In the genomic region with DNA sequence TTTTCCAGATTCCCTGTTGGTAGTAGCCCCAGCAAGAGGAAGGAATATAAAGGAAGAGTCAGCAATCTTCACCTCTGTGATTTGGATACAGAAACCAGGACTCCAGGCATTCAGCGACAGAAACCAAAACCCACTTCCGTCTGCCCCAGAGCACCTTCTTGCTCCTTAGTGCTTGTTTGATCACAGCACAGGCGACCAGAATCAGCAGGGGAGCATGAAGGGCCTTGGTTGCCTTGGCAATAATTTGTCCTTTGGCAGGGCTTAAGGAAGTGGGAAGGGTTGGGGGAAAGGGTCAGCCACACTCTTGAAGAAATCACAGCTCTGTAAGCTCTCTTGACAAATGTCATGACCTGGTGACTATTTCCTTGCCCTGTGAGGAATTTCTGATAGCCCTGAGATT, we compare ENCODE assay signal across 14 cellular contexts.
DNase-seq lines count a peak whose midpoint lies in the region; TF ChIP-seq lines count a peak whose summit lies in the region.
"Had no signal": no experiment of that assay in that cellular context is flagged by ENCODE, and none has a peak within 500 bp of the region (broad histone marks: within the 10 kb centered on the region; RNA-seq: fewer than 3 reads in every experiment).

No MANE protein-coding gene starts in this region.

- H2BK120ac ChIP-seq in neuronal stem cell (ENCODE audit: low read depth, low read length): no peak overlapping the region

- H2BK15ac ChIP-seq in neuronal stem cell (ENCODE audit: low read length): no peak overlapping the region

- no peaks in the 10 kb centered on the region for H3K79me1 ChIP-seq in neuronal stem cell (ENCODE audit: low read depth, low read length)

- H3K27ac ChIP-seq in MM.1S (ENCODE audit: low read length) (no peak overlapping the region), neuronal stem cell (replicated peaks; ENCODE audit: low read length) (no peak overlapping the region), WERI-Rb-1 (no peak overlapping the region), ascending aorta (no peak overlapping the region)
- H3K27ac ChIP-seq: SJSA1 had no signal

- H3K4me1 ChIP-seq in MM.1S (ENCODE audit: low read length): no peaks in the 10 kb centered on the region
- H3K4me1 ChIP-seq in neuronal stem cell (ENCODE audit: control insufficient read depth in 2 of 2, insufficient read depth in 1 of 2, low read depth in 1 of 2, low read length in 2 of 2): peaks cover 0 to 4% of the 10 kb centered on the region in 2 donors
- H3K4me1 ChIP-seq in ascending aorta: no peaks in the 10 kb centered on the region
- H3K4me1 ChIP-seq: SJSA1 had no signal

- H3K4me2 ChIP-seq in MM.1S (ENCODE audit: low read depth, low read length): no peak overlapping the region
- peak overlapping the region; percentile 19 for H3K4me2 ChIP-seq in neuronal stem cell (ENCODE audit: insufficient read depth, low read length, poor library complexity, severe bottlenecking)

- H2AFZ ChIP-seq in MM.1S (ENCODE audit: low read length): no peak overlapping the region
- no peak overlapping the region for H2AFZ ChIP-seq in neuronal stem cell (ENCODE audit: low read length)

- H3K14ac ChIP-seq in neuronal stem cell (ENCODE audit: low read length): no peak overlapping the region

- H3K27me3 ChIP-seq in MM.1S (replicated peaks; ENCODE audit: insufficient read depth, low read length): no peaks in the 10 kb centered on the region
- no peaks in the 10 kb centered on the region for H3K27me3 ChIP-seq in neuronal stem cell (ENCODE audit: control insufficient read depth in 3 of 3, insufficient read depth in 3 of 3, low read depth in 1 of 3, low read length in 3 of 3)
- H3K27me3 ChIP-seq in WERI-Rb-1 (ENCODE audit: insufficient read depth, low read depth, severe bottlenecking): no peaks in the 10 kb centered on the region
- no peaks in the 10 kb centered on the region for H3K27me3 ChIP-seq in ascending aorta
- H3K27me3 ChIP-seq: SJSA1 had no signal

- H4K20me1 ChIP-seq in MM.1S (ENCODE audit: insufficient read depth, low read length): no peaks in the 10 kb centered on the region

- no peaks in the 10 kb centered on the region for H3K79me2 ChIP-seq in MM.1S (ENCODE audit: low read length)

- H3K9me3 ChIP-seq in MM.1S (replicated peaks; ENCODE audit: insufficient read depth, low read length) (no peaks in the 10 kb centered on the region), neuronal stem cell (replicated peaks in 1 of 2; ENCODE audit: control insufficient read depth in 2 of 2, insufficient read depth in 1 of 2, low read depth in 1 of 2, low read length in 2 of 2) (no peaks in the 10 kb centered on the region), WERI-Rb-1 (ENCODE audit: severe bottlenecking) (no peaks in the 10 kb centered on the region), ascending aorta (no peaks in the 10 kb centered on the region)
- H3K9me3 ChIP-seq: SJSA1 had no signal

- no peak overlapping the region for H2BK12ac ChIP-seq in neuronal stem cell (ENCODE audit: low read length)

- H3K4me3 ChIP-seq in MM.1S (ENCODE audit: low read length) (no peak overlapping the region), neuronal stem cell (ENCODE audit: low read length in 2 of 2) (no peak overlapping the region), WERI-Rb-1 (ENCODE audit: low read depth, low read length) (no peak overlapping the region), ascending aorta (no peak overlapping the region)
- H3K4me3 ChIP-seq: SJSA1 had no signal

- H3K9ac ChIP-seq in MM.1S (ENCODE audit: low read length) (no peak overlapping the region), neuronal stem cell (ENCODE audit: low read depth, low read length, poor library complexity) (no peak overlapping the region)

- WGBS in neuronal stem cell (ENCODE audit: extremely low coverage in 2 of 2, insufficient read length in 2 of 2, insufficient replicate concordance in 1 of 2), 2 donors: no CpG with 5 or more reads among the region's 3 CpGs

- intact Hi-C loops in ascending aorta (cut with DNase I): no loop called here

- H3F3A ChIP-seq in MM.1S (ENCODE audit: insufficient read depth, low read length): no peaks in the 10 kb centered on the region

- H2BK5ac ChIP-seq in neuronal stem cell (ENCODE audit: low read length): no peak overlapping the region

- DNase-seq in ELF-1 (ENCODE audit: low read depth, low spot score) (peak; percentile 2), MM.1S (peak; percentile 25), iPS-NIHi11 (ENCODE audit: low spot score) (peak; percentile 4), neuronal stem cell (ENCODE audit: low spot score) (peak; percentile 14), WERI-Rb-1 (no peak), NCI-H510A (lab: John Stamatoyannopoulos, UW) (no peak), ascending aorta (ENCODE audit: low spot score in 2 of 2) (no peak)
- DNase-seq: ACHN, DMS79, IMR-90, NCI-H1694 treated with DMSO at 0.1 percent for 48 hours, NCI-H510A treated with DMSO at 0.1 percent for 48 hours, SW 1271 had no signal

- H4K91ac ChIP-seq in neuronal stem cell (ENCODE audit: low read depth, low read length, poor library complexity): no peak overlapping the region

- TF ChIP-seq CTCF in MM.1S (IDR thresholded peaks at IDR 0.05; ENCODE audit: low read length) (no peak), WERI-Rb-1 (IDR thresholded peaks at IDR 0.05; ENCODE audit: low read depth, low read length) (no peak), ascending aorta (IDR thresholded peaks at IDR 0.05) (no peak)

- no peak overlapping the region for H2AK5ac ChIP-seq in neuronal stem cell (ENCODE audit: low read depth, low read length)

- no peak overlapping the region for H3K23ac ChIP-seq in neuronal stem cell (ENCODE audit: low read depth, low read length, poor library complexity)

- no peaks in the 10 kb centered on the region for H3K9me2 ChIP-seq in MM.1S (replicated peaks; ENCODE audit: insufficient read depth, low read length)

- H3K4ac ChIP-seq in neuronal stem cell (ENCODE audit: low read length): no peak overlapping the region

- H3K36me3 ChIP-seq in MM.1S (replicated peaks; ENCODE audit: insufficient read depth, low read length) (no peaks in the 10 kb centered on the region), neuronal stem cell (replicated peaks in 1 of 2; ENCODE audit: control insufficient read depth in 2 of 2, insufficient read depth in 2 of 2, low read length in 2 of 2) (no peaks in the 10 kb centered on the region), WERI-Rb-1 (no peaks in the 10 kb centered on the region), ascending aorta (no peaks in the 10 kb centered on the region)
- H3K36me3 ChIP-seq: SJSA1 had no signal

- no peak overlapping the region for H3K18ac ChIP-seq in neuronal stem cell (ENCODE audit: low read length)

- H4K8ac ChIP-seq in neuronal stem cell (ENCODE audit: low read depth, low read length): no peak overlapping the region

Comparison
In these comparisons a context has a peak if more than half of its experiments do, and no peak if none do; other contexts are left out.
1. DNase-seq: peak in ELF-1 (single experiment), MM.1S (single experiment), iPS-NIHi11 (single experiment) and neuronal stem cell (single experiment); none in WERI-Rb-1 (single experiment), NCI-H510A (single experiment) and ascending aorta (0 of 2).